ENCODE assay signal across 1 cellular context in the genomic region with DNA sequence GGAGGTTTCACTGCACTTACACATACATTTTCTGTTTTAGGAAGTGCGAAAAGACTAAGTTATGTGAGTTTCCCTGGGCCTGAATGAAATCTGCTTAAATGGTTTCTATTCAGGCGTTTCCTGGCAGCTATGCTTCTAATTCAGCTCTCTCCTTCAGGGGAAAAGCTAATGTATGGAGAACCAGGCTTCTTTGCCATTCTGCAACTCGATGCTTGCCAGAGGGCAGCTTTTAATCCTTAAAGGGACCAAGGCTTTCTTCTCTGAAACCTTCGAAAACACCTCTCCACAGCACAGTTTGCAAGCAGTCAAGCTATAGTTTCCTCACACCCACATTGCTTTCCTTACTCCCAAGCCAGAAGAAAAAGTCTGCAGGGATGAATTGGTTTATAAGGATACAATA.
TF ChIP-seq lines count a peak whose summit lies in the region.

No MANE protein-coding gene starts in this region.

TF ChIP-seq in H1, 55 proteins besides CTCF, POLR2A, EP300 and RAD21 (continued from another document):
- TF ChIP-seq, protein P1, sequence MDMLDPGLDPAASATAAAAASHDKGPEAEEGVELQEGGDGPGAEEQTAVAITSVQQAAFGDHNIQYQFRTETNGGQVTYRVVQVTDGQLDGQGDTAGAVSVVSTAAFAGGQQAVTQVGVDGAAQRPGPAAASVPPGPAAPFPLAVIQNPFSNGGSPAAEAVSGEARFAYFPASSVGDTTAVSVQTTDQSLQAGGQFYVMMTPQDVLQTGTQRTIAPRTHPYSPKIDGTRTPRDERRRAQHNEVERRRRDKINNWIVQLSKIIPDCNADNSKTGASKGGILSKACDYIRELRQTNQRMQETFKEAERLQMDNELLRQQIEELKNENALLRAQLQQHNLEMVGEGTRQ (IDR thresholded peaks at IDR 0.05; ENCODE audit: low read length): no peak
